In genomic region chr1:10065760-10066159, GRCh38 we compare ENCODE assay signal across 22 cellular contexts. TPM values are rescaled to one million over a fixed set of nuclear protein-coding genes. Genes with fewer than 3 reads are reported as not detected.
DNase-seq lines count a peak whose midpoint lies in the region; ATAC-seq, FAIRE-seq and TF ChIP-seq lines count a peak whose summit lies in the region.
"Had no signal": no experiment of that assay in that cellular context is flagged by ENCODE, and none has a peak within 500 bp of the region (broad histone marks: within the 10 kb centered on the region; RNA-seq: fewer than 3 reads in every experiment).

No MANE protein-coding gene starts in this region.

- no peak for ATAC-seq in upper lobe of left lung (ENCODE audit: low FRiP score in 2 of 2)
- ATAC-seq: mucosa of descending colon; stimulated activated memory B cell treated with anti-CD40 and anti-IgM and Interleukin-4, amounts not matched to agents 10 μg/mL and 1 μg/mL and 100 μg/mL, for 72 hours had no signal

- H4K20me1 ChIP-seq in mammary epithelial cell (ENCODE audit: insufficient read depth, low read length) (no peaks in the 10 kb centered on the region), keratinocyte (ENCODE audit: control insufficient read depth, extremely low read depth, insufficient read depth, low read length) (no peaks in the 10 kb centered on the region)

- DNase-seq in breast epithelium (ENCODE audit: low spot score in 2 of 2) (no peak), mammary epithelial cell (no peak), keratinocyte (ENCODE audit: low read depth, low spot score) (no peak), testis (no peak), DMS114 treated with DMSO at 0.1 percent for 48 hours (lab: John Stamatoyannopoulos, UW; ENCODE audit: unreplicated experiment) (no peak), upper lobe of left lung (no peak), A172 (ENCODE audit: low spot score) (no peak)
- DNase-seq: 8988T; activated CD4-positive, alpha-beta memory T cell treated with anti-CD3 and anti-CD28 coated beads, Interleukin-2, amount 10 ng/mL, durations not matched to agents 7 days and 5 days; activated naive CD4-positive, alpha-beta T cell treated with anti-CD3 and anti-CD28 coated beads for 36 hours; activated T-cell treated with anti-CD3 and anti-CD28 coated beads, Interleukin-2, amount 50 U/mL, for 1 hour; Calu3; mucosa of descending colon; NCI-H1105; NCI-H2107; NCI-H69; SJCRH30 had no signal

- no peak for TF ChIP-seq EP300 in upper lobe of left lung (IDR thresholded peaks at IDR 0.05)

- H3K9ac ChIP-seq in mammary epithelial cell (ENCODE audit: insufficient read depth, low read length) (no peak overlapping the region), keratinocyte (ENCODE audit: control insufficient read depth, extremely low read depth, insufficient read depth, low read length) (no peak overlapping the region)
- H3K9ac ChIP-seq: BLaER1 had no signal

- H3K27ac ChIP-seq in breast epithelium: peak overlapping the region; percentile 49 to 76
- no peak overlapping the region for H3K27ac ChIP-seq in mammary epithelial cell (ENCODE audit: insufficient read depth, low read depth, low read length)
- H3K27ac ChIP-seq in angular gyrus (ENCODE audit: low read depth, low read length): peak overlapping the region; percentile 92
- H3K27ac ChIP-seq in keratinocyte (ENCODE audit: control insufficient read depth, insufficient read depth, low read length): peak overlapping the region; percentile 93
- H3K27ac ChIP-seq in testis: peak overlapping the region; percentile 91 to 96
- peak overlapping the region in 2 of 4 donors; percentile 69 to 75 for H3K27ac ChIP-seq in upper lobe of left lung

- H3K4me1 ChIP-seq in breast epithelium (no peaks in the 10 kb centered on the region), mammary epithelial cell (ENCODE audit: insufficient read depth, low read length) (peaks cover 50% of the 10 kb centered on the region), keratinocyte (ENCODE audit: control insufficient read depth, extremely low read depth, insufficient read depth, low read length) (peaks cover 55% of the 10 kb centered on the region), testis (peaks cover 26% of the 10 kb centered on the region), upper lobe of left lung (peaks cover 16 to 23% (median 21%) of the 10 kb centered on the region in 4 donors)

- no TSS peak for BruUV-seq in mammary epithelial cell (replicated peaks; lab: Mats Ljungman, UMichigan)

- dilution Hi-C loops in mammary epithelial cell (cut with HindIII; ENCODE audit: low sequenced_read_pairs): no loop called here
- dilution Hi-C loops in keratinocyte (cut with MboI; ENCODE audit: extremely low pct_ligation_motif_present, low sequenced_read_pairs): no loop called here

- H3K9me1 ChIP-seq in keratinocyte (ENCODE audit: control insufficient read depth, extremely low read depth, insufficient read depth, low read length): no peaks in the 10 kb centered on the region

- WGBS in mammary epithelial cell (ENCODE audit: low coverage, missing lambda C conversion rate): 100% methylated on average over 2 of the region's 3 CpGs
- WGBS in testis, 2 donors: 72 to 73% methylated on average over 3 of the region's 3 CpGs
- WGBS in upper lobe of left lung, 2 donors: 76 to 87% methylated on average over 3 of the region's 3 CpGs

- H2AFZ ChIP-seq in mammary epithelial cell (ENCODE audit: low read depth, low read length): no peak overlapping the region
- no peak overlapping the region for H2AFZ ChIP-seq in keratinocyte (ENCODE audit: control insufficient read depth, low read length)

- no peak for TF ChIP-seq CTCF in breast epithelium (IDR thresholded peaks at IDR 0.05)
- no peak for TF ChIP-seq CTCF in mammary epithelial cell (conservative IDR thresholded peaks at IDR 0.05 in 1 of 2, IDR thresholded peaks at IDR 0.05 in 1 of 2; ENCODE audit: extremely low read depth in 1 of 2, insufficient read depth in 1 of 2, low read depth in 1 of 2, low read length in 2 of 2)
- no peak for TF ChIP-seq CTCF in keratinocyte (optimal IDR thresholded peaks at IDR 0.05 in 1 of 3, IDR thresholded peaks at IDR 0.05 in 1 of 3, conservative IDR thresholded peaks at IDR 0.05 in 1 of 3; ENCODE audit: extremely low read depth in 1 of 3, insufficient read depth in 2 of 3, low read length in 3 of 3)
- TF ChIP-seq CTCF in testis (IDR thresholded peaks at IDR 0.05): no peak
- no peak for TF ChIP-seq CTCF in upper lobe of left lung (IDR thresholded peaks at IDR 0.05)

- in situ Hi-C loops in mammary epithelial cell (cut with MboI; ENCODE audit: low sequenced_read_pairs in 2 of 2): no loop called here

- no peak for TF ChIP-seq POLR2A in breast epithelium (IDR thresholded peaks at IDR 0.05)
- no peak for TF ChIP-seq POLR2A in testis (IDR thresholded peaks at IDR 0.05)
- no peak for TF ChIP-seq POLR2A in upper lobe of left lung (IDR thresholded peaks at IDR 0.05)

- H3K4me3 ChIP-seq in breast epithelium: no peak overlapping the region
- H3K4me3 ChIP-seq in mammary epithelial cell (replicated peaks in 1 of 3; ENCODE audit: insufficient read depth in 1 of 3, low read depth in 2 of 3, low read length in 3 of 3): no peak overlapping the region
- no peak overlapping the region for H3K4me3 ChIP-seq in keratinocyte (ENCODE audit: control insufficient read depth in 2 of 3, extremely low read depth in 1 of 3, insufficient read depth in 2 of 3, low read depth in 1 of 3, low read length in 3 of 3)
- no peak overlapping the region for H3K4me3 ChIP-seq in testis
- H3K4me3 ChIP-seq in upper lobe of left lung: no peak overlapping the region
- H3K4me3 ChIP-seq: BLaER1, mucosa of descending colon, SJCRH30 had no signal

- CTCF ChIA-PET in mammary epithelial cell (lab: Charles Lee; ENCODE audit: low non-redundant PET): no interaction called here

- H3K79me2 ChIP-seq in mammary epithelial cell (ENCODE audit: insufficient read depth, low read length) (peaks cover 70% of the 10 kb centered on the region), keratinocyte (ENCODE audit: control insufficient read depth, insufficient read depth, low read length) (peaks cover 38% of the 10 kb centered on the region)

- H3K9me3 ChIP-seq in breast epithelium (no peaks in the 10 kb centered on the region), mammary epithelial cell (replicated peaks; ENCODE audit: insufficient read depth, low read length) (no peaks in the 10 kb centered on the region), keratinocyte (ENCODE audit: control insufficient read depth, low read depth, low read length) (no peaks in the 10 kb centered on the region), testis (no peaks in the 10 kb centered on the region), upper lobe of left lung (no peaks in the 10 kb centered on the region)
- H3K9me3 ChIP-seq: BLaER1, mucosa of descending colon, SJCRH30 had no signal

- intact Hi-C loops in breast epithelium (cut with DNase I; ENCODE audit: low total_unique reads) (no loop called here), mammary epithelial cell (cut with micrococcal nuclease) (loop anchor here (2.0 kb wide), 1 partner anchor 33 kb away; the partner anchor contains the start of gene UBE4B), testis (cut with DNase I; ENCODE audit: low total_unique reads) (no loop called here)

- H3K36me3 ChIP-seq in breast epithelium (no peaks in the 10 kb centered on the region), mammary epithelial cell (ENCODE audit: insufficient read depth, low read length) (no peaks in the 10 kb centered on the region), keratinocyte (ENCODE audit: control insufficient read depth in 2 of 2, extremely low read depth in 1 of 2, insufficient read depth in 2 of 2, low read length in 2 of 2) (no peaks in the 10 kb centered on the region), testis (ENCODE audit: low read depth, missing control alignments) (no peaks in the 10 kb centered on the region), upper lobe of left lung (no peaks in the 10 kb centered on the region)
- H3K36me3 ChIP-seq: SJCRH30 had no signal

- H3K27me3 ChIP-seq in breast epithelium (no peaks in the 10 kb centered on the region), mammary epithelial cell (ENCODE audit: insufficient read depth, low read length) (no peaks in the 10 kb centered on the region), keratinocyte (ENCODE audit: control insufficient read depth, extremely low read depth, insufficient read depth, low read length) (no peaks in the 10 kb centered on the region), testis (no peaks in the 10 kb centered on the region), upper lobe of left lung (no peaks in the 10 kb centered on the region)
- H3K27me3 ChIP-seq: BLaER1, SJCRH30 had no signal

- no peak for FAIRE-seq in keratinocyte (lab: Jason Lieb, UNC)
- FAIRE-seq: colon, GM18507 had no signal

- H3K4me2 ChIP-seq in mammary epithelial cell (ENCODE audit: insufficient read depth, low read depth, low read length) (no peak overlapping the region), keratinocyte (ENCODE audit: control insufficient read depth, extremely low read depth, insufficient read depth, low read depth, low read length) (no peak overlapping the region)

RNA-seq across cellular contexts. Expression of gene UBE4B, which starts 33.0 kb away (rescaled TPM):
- total RNA-seq in breast epithelium (10 to 100 TPM; 36.4 to 43.4 (median 41.7) TPM), mammary epithelial cell (10 to 100 TPM; 34.7 to 47.2 TPM), testis (10 to 100 TPM; 62.0 to 63.3 TPM), upper lobe of left lung (10 to 100 TPM; 24.5 to 83.8 (median 42.8) TPM)
- polyA plus RNA-seq in mammary epithelial cell (17.4 TPM), keratinocyte (8.7 to 22.3 TPM (median 14.3 TPM) in 3 replicates), testis (ENCODE audit: insufficient read depth, low read depth, low replicate concordance) (26.1 TPM)
- polyA minus RNA-seq in mammary epithelial cell (114 TPM), keratinocyte (21.1 to 31.5 TPM (median 30.3 TPM) in 3 replicates)
- polyA plus RNA-seq in keratinocyte (2011; ENCODE audit: low read depth): 25.2 TPM
- polyA plus RNA-seq in keratinocyte (2011; cell fraction: cytosol; rRNA removed): 15.1 and 15.4 TPM in 2 replicates
- polyA plus RNA-seq in keratinocyte (2011; cell fraction: nucleus; rRNA removed): 37.0 and 44.8 TPM in 2 replicates
- polyA plus RNA-seq in keratinocyte (2012; ENCODE audit: low replicate concordance): 15.7 and 24.8 TPM in 2 replicates
- polyA minus RNA-seq in keratinocyte (2011; cell fraction: cytosol; rRNA and poly(A)+ RNA removed): 17.1 TPM
- 24.5 and 54.1 TPM in 2 replicates for polyA minus RNA-seq in keratinocyte (2011; cell fraction: nucleus; rRNA and poly(A)+ RNA removed)
- 22.2 and 23.5 TPM in 2 replicates for total RNA-seq in A172 (2014; rRNA removed; shearing (Covaris generic))
